Comparison of ENCODE assay signal across 18 cellular contexts in the genomic region with DNA sequence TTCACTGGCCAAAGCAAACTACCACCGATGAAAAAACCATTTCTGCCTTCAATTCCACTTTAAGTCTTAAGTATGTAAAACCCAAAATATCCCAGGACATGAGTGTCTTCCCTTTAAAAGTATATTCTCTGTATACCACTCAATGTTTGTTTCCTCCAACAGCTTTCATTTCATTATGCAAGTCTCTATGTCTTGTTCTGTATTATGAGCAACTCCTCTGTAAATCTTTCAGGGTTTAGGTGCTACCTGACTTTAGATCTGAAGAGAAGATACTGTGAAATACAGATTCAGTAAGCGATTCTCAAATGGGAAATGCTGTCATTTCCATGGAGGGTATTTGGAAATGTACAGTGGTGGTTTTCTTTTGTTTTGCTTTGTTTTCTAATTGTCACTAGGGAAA.
"Had no signal": no experiment of that assay in that cellular context is flagged by ENCODE, and none has a peak within 500 bp of the region (broad histone marks: within the 10 kb centered on the region; RNA-seq: fewer than 3 reads in every experiment).

No MANE protein-coding gene starts in this region.

- H3K4me3 ChIP-seq: lung, psoas muscle, testis, upper lobe of left lung had no signal

- H3K9me3 ChIP-seq: psoas muscle, testis, upper lobe of left lung had no signal

- H3K27me3 ChIP-seq: testis, upper lobe of left lung had no signal

- H3K27me3 Mint-ChIP-seq: activated naive CD8-positive, alpha-beta T cell treated with anti-CD3 and anti-CD28 coated beads, Interleukin-2, amount 10 ng/mL, durations not matched to agents 7 days and 5 days; activated T-helper 17 cell treated with anti-CD3 and anti-CD28 coated beads, Interleukin-2, amount 50 U/mL, for 72 hours had no signal

- H3K27ac ChIP-seq: upper lobe of left lung had no signal

- ATAC-seq: activated T-helper 17 cell treated with anti-CD3 and anti-CD28 coated beads, Interleukin-2, amount 50 U/mL, for 72 hours; left lobe of liver; right cardiac atrium had no signal

- H3K36me3 Mint-ChIP-seq: activated naive CD8-positive, alpha-beta T cell treated with anti-CD3 and anti-CD28 coated beads, Interleukin-2, amount 10 ng/mL, durations not matched to agents 7 days and 5 days had no signal

- H3K4me3 Mint-ChIP-seq: activated naive CD8-positive, alpha-beta T cell treated with anti-CD3 and anti-CD28 coated beads, Interleukin-2, amount 10 ng/mL, durations not matched to agents 7 days and 5 days had no signal

- H3K9me3 Mint-ChIP-seq: activated naive CD8-positive, alpha-beta T cell treated with anti-CD3 and anti-CD28 coated beads, Interleukin-2, amount 10 ng/mL, durations not matched to agents 7 days and 5 days; activated T-helper 17 cell treated with anti-CD3 and anti-CD28 coated beads, Interleukin-2, amount 50 U/mL, for 72 hours had no signal

- DNase-seq: activated CD4-positive, alpha-beta T cell treated with anti-CD3 and anti-CD28 coated beads, Interleukin-2, amount 50 U/mL, for 1 hour; activated naive CD4-positive, alpha-beta T cell treated with Interleukin-2 at 50 U/mL for 16 hours; activated naive CD8-positive, alpha-beta T cell treated with anti-CD3 and anti-CD28 coated beads, Interleukin-2, amount 10 ng/mL, durations not matched to agents 7 days and 5 days; activated T-cell treated with anti-CD3 and anti-CD28 coated beads for 4 hours; amygdala; caudate nucleus; foreskin melanocyte; head of caudate nucleus; kidney; psoas muscle; right cardiac atrium; stimulated activated CD4-positive, alpha-beta T cell treated with anti-CD3 and anti-CD28 coated beads, Interleukin-2, amount 100 ng/mL, for 48 hours; T1000; testis; upper lobe of left lung had no signal

- H3K27ac Mint-ChIP-seq: activated naive CD8-positive, alpha-beta T cell treated with anti-CD3 and anti-CD28 coated beads, Interleukin-2, amount 10 ng/mL, durations not matched to agents 7 days and 5 days; activated T-helper 17 cell treated with anti-CD3 and anti-CD28 coated beads, Interleukin-2, amount 50 U/mL, for 72 hours had no signal

- H3K36me3 ChIP-seq: upper lobe of left lung had no signal
